Comparison of ENCODE assay signal across 9 cellular contexts in the genomic region with DNA sequence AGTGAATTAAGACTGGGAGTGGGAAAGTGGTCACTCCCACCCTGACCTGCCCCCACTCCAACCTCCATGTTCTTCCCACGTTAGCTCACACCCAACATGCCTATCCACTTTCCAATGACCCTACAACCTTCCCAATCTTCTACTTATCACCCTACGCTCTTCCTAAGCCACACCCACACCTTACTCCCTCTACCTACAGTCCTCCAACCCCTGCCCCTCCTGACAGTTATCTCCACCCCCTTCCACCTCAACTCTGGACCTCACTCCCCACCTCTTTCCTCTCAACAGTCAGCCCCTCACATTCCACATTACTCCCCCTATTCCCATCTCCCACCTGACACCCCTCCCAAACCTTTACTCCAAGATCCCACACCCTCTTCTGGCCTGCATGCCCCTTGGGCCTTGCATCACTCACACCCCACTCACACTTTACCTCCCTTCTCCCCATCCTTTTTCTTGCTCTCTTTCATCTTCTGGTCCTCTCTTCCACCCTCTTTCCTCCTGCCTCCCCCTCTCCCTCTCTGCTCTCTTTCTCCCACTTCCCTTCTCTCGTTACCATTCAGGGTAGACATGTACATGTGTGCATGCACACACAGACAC. TPM values are rescaled to one million over a fixed set of nuclear protein-coding genes. Genes with fewer than 3 reads are reported as not detected.
"Had no signal": no experiment of that assay in that cellular context is flagged by ENCODE, and none has a peak within 500 bp of the region (broad histone marks: within the 10 kb centered on the region; RNA-seq: fewer than 3 reads in every experiment).

No MANE protein-coding gene starts in this region.

- H3K4me3 ChIP-seq: GM23338 had no signal

- H3K4me2 ChIP-seq: GM23338 had no signal

- H2AFZ ChIP-seq: GM23338 had no signal

- H3K27ac ChIP-seq: HL-60 had no signal

- DNase-seq: H9, HCEC 1CT, HFFc6 had no signal

- FAIRE-seq: H1, H54, HepG2 had no signal

RNA-seq across cellular contexts. Expression of a gene that starts 6.9 kb away (rescaled TPM):
- total RNA-seq: HFFc6 had no signal
- polyA plus RNA-seq: IgD-negative memory B cell had no signal
